ENCODE assay signal across 8 cellular contexts in genomic region chrX:3962511-3963350, GRCh38.
DNase-seq lines count a peak whose midpoint lies in the region; ATAC-seq and TF ChIP-seq lines count a peak whose summit lies in the region.

No MANE protein-coding gene starts in this region.

- peaks cover 20% of the 10 kb centered on the region for H3K9me3 Mint-ChIP-seq in endodermal cell
- H3K9me3 Mint-ChIP-seq in activated T-helper 1 cell treated with anti-CD3 and anti-CD28 coated beads, Interleukin-12 subunit alpha, Interleukin-12 subunit beta, Interleukin-2, Interleukin-4 antibody, amounts not matched to agents 30 ng/mL and 10 ng/mL and 1 ng/mL, durations not matched to agents 14 hours and 24 hours and 36 hours: no peaks in the 10 kb centered on the region

- H3K4ac ChIP-seq in neuronal stem cell (ENCODE audit: low read length): no peak overlapping the region

- no peak overlapping the region for H2BK15ac ChIP-seq in neuronal stem cell (ENCODE audit: low read length)

- peak; percentile 46 for ATAC-seq in GM18867 (IDR thresholded peaks at IDR 0.05; ENCODE audit: unreplicated experiment)

- no peak overlapping the region for H3K27ac Mint-ChIP-seq in endodermal cell
- no peak overlapping the region for H3K27ac Mint-ChIP-seq in activated T-helper 1 cell treated with anti-CD3 and anti-CD28 coated beads, Interleukin-12 subunit alpha, Interleukin-12 subunit beta, Interleukin-2, Interleukin-4 antibody, amounts not matched to agents 30 ng/mL and 10 ng/mL and 1 ng/mL, durations not matched to agents 14 hours and 24 hours and 36 hours

- peak; percentile 82 for TF ChIP-seq CTCF in endodermal cell (conservative IDR thresholded peaks at IDR 0.05)

- no peak overlapping the region for H3K27ac ChIP-seq in endodermal cell (ENCODE audit: low read depth, low read length)
- peak overlapping the region; percentile 54 for H3K27ac ChIP-seq in neuronal stem cell (replicated peaks; ENCODE audit: low read length)

- H3K4me3 ChIP-seq in endodermal cell (ENCODE audit: low read length): no peak overlapping the region
- H3K4me3 ChIP-seq in neuronal stem cell (ENCODE audit: low read length in 2 of 2): no peak overlapping the region

- no peak overlapping the region for H2BK12ac ChIP-seq in neuronal stem cell (ENCODE audit: low read length)

- DNase-seq in CD1c-positive myeloid dendritic cell (ENCODE audit: extremely low spot score) (peak; percentile 3), NCI-H345 (lab: John Stamatoyannopoulos, UW) (peak; percentile 54), endodermal cell (peak; percentile 68), neuronal stem cell (ENCODE audit: low spot score) (peak; percentile 27), activated gamma-delta T cell treated with Interleukin-2 at 50 U/mL for 16 hours (no peak)
- no peak for DNase-seq in stimulated activated CD4-positive, alpha-beta T cell treated with anti-CD3 and anti-CD28 coated beads, Interleukin-4, amount 100 ng/mL, for 24 hours
- no peak for DNase-seq in activated T-helper 1 cell treated with anti-CD3 and anti-CD28 coated beads, Interleukin-12 subunit alpha, Interleukin-12 subunit beta, Interleukin-2, Interleukin-4 antibody, amounts not matched to agents 30 ng/mL and 10 ng/mL and 1 ng/mL, durations not matched to agents 14 hours and 24 hours and 36 hours (ENCODE audit: low spot score)

- H3K79me1 ChIP-seq in neuronal stem cell (ENCODE audit: low read depth, low read length): no peaks in the 10 kb centered on the region

- H3K4me3 Mint-ChIP-seq in endodermal cell: peak overlapping the region; percentile 20
- H3K4me3 Mint-ChIP-seq in activated T-helper 1 cell treated with anti-CD3 and anti-CD28 coated beads, Interleukin-12 subunit alpha, Interleukin-12 subunit beta, Interleukin-2, Interleukin-4 antibody, amounts not matched to agents 30 ng/mL and 10 ng/mL and 1 ng/mL, durations not matched to agents 14 hours and 24 hours and 36 hours: no peak overlapping the region

- H3K23ac ChIP-seq in neuronal stem cell (ENCODE audit: low read depth, low read length, poor library complexity): no peak overlapping the region

- no peak overlapping the region for H2BK5ac ChIP-seq in neuronal stem cell (ENCODE audit: low read length)

- H2AK5ac ChIP-seq in neuronal stem cell (ENCODE audit: low read depth, low read length): no peak overlapping the region

- no peak overlapping the region for H4K8ac ChIP-seq in neuronal stem cell (ENCODE audit: low read depth, low read length)

- peaks cover 6% of the 10 kb centered on the region for H3K36me3 Mint-ChIP-seq in endodermal cell (ENCODE audit: low read depth)
- H3K36me3 Mint-ChIP-seq in activated T-helper 1 cell treated with anti-CD3 and anti-CD28 coated beads, Interleukin-12 subunit alpha, Interleukin-12 subunit beta, Interleukin-2, Interleukin-4 antibody, amounts not matched to agents 30 ng/mL and 10 ng/mL and 1 ng/mL, durations not matched to agents 14 hours and 24 hours and 36 hours (ENCODE audit: low read depth): no peaks in the 10 kb centered on the region

- H3K9ac ChIP-seq in endodermal cell (ENCODE audit: extremely low read depth, low read length, poor library complexity, severe bottlenecking) (no peak overlapping the region), neuronal stem cell (ENCODE audit: low read depth, low read length, poor library complexity) (no peak overlapping the region)

- H4K91ac ChIP-seq in neuronal stem cell (ENCODE audit: low read depth, low read length, poor library complexity): no peak overlapping the region

- no peak overlapping the region for H3K18ac ChIP-seq in neuronal stem cell (ENCODE audit: low read length)

- no peaks in the 10 kb centered on the region for H3K4me1 ChIP-seq in endodermal cell (ENCODE audit: control insufficient read depth, insufficient read depth, low read length)
- no peaks in the 10 kb centered on the region for H3K4me1 ChIP-seq in neuronal stem cell (ENCODE audit: control insufficient read depth in 2 of 2, insufficient read depth in 1 of 2, low read depth in 1 of 2, low read length in 2 of 2)

- peak overlapping the region; percentile 72 for H2AFZ ChIP-seq in neuronal stem cell (ENCODE audit: low read length)

- H3K4me2 ChIP-seq in neuronal stem cell (ENCODE audit: insufficient read depth, low read length, poor library complexity, severe bottlenecking): no peak overlapping the region

- no peak overlapping the region for H2BK120ac ChIP-seq in neuronal stem cell (ENCODE audit: low read depth, low read length)

- H3K14ac ChIP-seq in neuronal stem cell (ENCODE audit: low read length): no peak overlapping the region

- WGBS in endodermal cell (ENCODE audit: insufficient coverage in 1 of 2, insufficient read length in 1 of 2), 2 experiments: 30 to 66% methylated on average over 2 to 15 of the region's 15 CpGs
- no CpG with 5 or more reads among the region's 15 CpGs for WGBS in neuronal stem cell (ENCODE audit: extremely low coverage in 2 of 2, insufficient read length in 2 of 2, insufficient replicate concordance in 1 of 2), 2 donors

- H3K4me1 Mint-ChIP-seq in endodermal cell: peaks cover 18% of the 10 kb centered on the region
- H3K4me1 Mint-ChIP-seq in activated T-helper 1 cell treated with anti-CD3 and anti-CD28 coated beads, Interleukin-12 subunit alpha, Interleukin-12 subunit beta, Interleukin-2, Interleukin-4 antibody, amounts not matched to agents 30 ng/mL and 10 ng/mL and 1 ng/mL, durations not matched to agents 14 hours and 24 hours and 36 hours (ENCODE audit: low read depth): no peaks in the 10 kb centered on the region

- H3K27me3 Mint-ChIP-seq in endodermal cell (ENCODE audit: insufficient read depth): no peaks in the 10 kb centered on the region
- peaks cover 4% of the 10 kb centered on the region for H3K27me3 Mint-ChIP-seq in activated T-helper 1 cell treated with anti-CD3 and anti-CD28 coated beads, Interleukin-12 subunit alpha, Interleukin-12 subunit beta, Interleukin-2, Interleukin-4 antibody, amounts not matched to agents 30 ng/mL and 10 ng/mL and 1 ng/mL, durations not matched to agents 14 hours and 24 hours and 36 hours (ENCODE audit: insufficient read depth)

- H3K9me3 ChIP-seq in endodermal cell (ENCODE audit: control insufficient read depth, low read length) (peaks cover 7% of the 10 kb centered on the region), neuronal stem cell (replicated peaks in 1 of 2; ENCODE audit: control insufficient read depth in 2 of 2, insufficient read depth in 1 of 2, low read depth in 1 of 2, low read length in 2 of 2) (no peaks in the 10 kb centered on the region)

- H3K36me3 ChIP-seq in endodermal cell (ENCODE audit: control insufficient read depth, insufficient read depth, low read length) (no peaks in the 10 kb centered on the region), neuronal stem cell (replicated peaks in 1 of 2; ENCODE audit: control insufficient read depth in 2 of 2, insufficient read depth in 2 of 2, low read length in 2 of 2) (no peaks in the 10 kb centered on the region)

- H3K27me3 ChIP-seq in endodermal cell (ENCODE audit: control insufficient read depth, insufficient read depth, low read length, poor library complexity, severe bottlenecking) (no peaks in the 10 kb centered on the region), neuronal stem cell (ENCODE audit: control insufficient read depth in 3 of 3, insufficient read depth in 3 of 3, low read depth in 1 of 3, low read length in 3 of 3) (no peaks in the 10 kb centered on the region)

- intact Hi-C loops in activated T-helper 1 cell treated with anti-CD3 and anti-CD28 coated beads, Interleukin-12 subunit alpha, Interleukin-12 subunit beta, Interleukin-2, Interleukin-4 antibody, amounts not matched to agents 30 ng/mL and 10 ng/mL and 1 ng/mL, durations not matched to agents 14 hours and 24 hours and 36 hours (cut with micrococcal nuclease): no loop called here

Comparison
In these comparisons a context has a peak if more than half of its experiments do, and no peak if none do; other contexts are left out.
1. DNase-seq: peak in CD1c-positive myeloid dendritic cell (single experiment), NCI-H345 (single experiment), endodermal cell (single experiment) and neuronal stem cell (single experiment); none in activated gamma-delta T cell treated with Interleukin-2 at 50 U/mL for 16 hours (single experiment), stimulated activated CD4-positive, alpha-beta T cell treated with anti-CD3 and anti-CD28 coated beads, Interleukin-4, amount 100 ng/mL, for 24 hours (single experiment) and activated T-helper 1 cell treated with anti-CD3 and anti-CD28 coated beads, Interleukin-12 subunit alpha, Interleukin-12 subunit beta, Interleukin-2, Interleukin-4 antibody, amounts not matched to agents 30 ng/mL and 10 ng/mL and 1 ng/mL, durations not matched to agents 14 hours and 24 hours and 36 hours (single experiment).